Comparison of ENCODE assay signal across 10 cellular contexts in the genomic region with DNA sequence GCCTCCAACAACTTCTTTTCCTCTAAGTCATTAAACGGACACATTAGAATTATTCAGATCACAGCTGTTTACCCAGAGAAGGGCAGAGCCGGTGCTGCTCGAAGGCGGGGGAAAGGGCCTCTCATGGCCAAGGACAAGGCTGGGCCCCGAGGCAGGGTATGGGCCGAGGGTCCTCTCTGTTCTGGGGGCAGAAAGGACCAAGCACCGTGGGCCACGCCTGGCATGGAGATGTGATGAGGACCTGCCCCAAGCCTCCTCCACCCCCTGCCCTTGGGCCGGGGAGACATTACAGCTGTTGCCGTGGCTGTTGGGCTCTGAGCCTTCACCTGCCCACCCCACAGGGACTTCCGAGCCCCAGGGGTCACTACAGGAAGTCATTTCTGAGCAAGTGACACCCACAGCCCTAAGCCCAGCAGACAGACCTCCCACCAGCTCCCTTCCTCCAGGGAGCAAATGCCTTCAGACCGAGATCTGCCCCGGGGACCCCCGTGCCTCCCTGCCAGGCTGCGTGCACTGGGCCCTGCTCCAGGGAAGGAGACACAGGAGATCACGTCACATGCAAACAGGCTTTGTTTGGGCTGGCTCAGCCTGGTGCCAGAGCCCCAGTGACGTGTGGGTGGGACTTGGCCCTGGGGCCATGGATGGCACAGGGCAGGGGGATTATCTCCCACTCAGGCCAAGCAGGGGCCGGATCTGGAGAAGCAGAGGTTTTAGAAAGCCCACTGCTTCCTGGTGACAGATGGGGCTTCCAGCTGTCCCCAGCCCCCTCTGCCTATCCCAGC. TPM values are rescaled to one million over a fixed set of nuclear protein-coding genes. Genes with fewer than 3 reads are reported as not detected.
DNase-seq lines count a peak whose midpoint lies in the region; ATAC-seq and TF ChIP-seq lines count a peak whose summit lies in the region.
"Had no signal": no experiment of that assay in that cellular context is flagged by ENCODE, and none has a peak within 500 bp of the region (broad histone marks: within the 10 kb centered on the region; RNA-seq: fewer than 3 reads in every experiment).

No MANE protein-coding gene starts in this region.

- no peak overlapping the region for H3K27ac Mint-ChIP-seq in activated T-cell treated with anti-CD3 and anti-CD28 coated beads, Interleukin-2, amount 50 U/mL, for 24 hours

- H4K8ac ChIP-seq in mesenchymal stem cell (ENCODE audit: low read length), result no peak overlapping the region

- TF ChIP-seq CTCF in WERI-Rb-1 (IDR thresholded peaks at IDR 0.05; ENCODE audit: low read depth, low read length), result no peak

- H3K4me3 ChIP-seq in WERI-Rb-1 (ENCODE audit: low read depth, low read length) (peak overlapping the region; percentile 72), mesenchymal stem cell (ENCODE audit: insufficient read depth in 1 of 2, low read depth in 1 of 2, low read length in 2 of 2) (no peak overlapping the region)

- ATAC-seq in activated T-cell treated with anti-CD3 and anti-CD28 coated beads, Interleukin-2, amount 50 U/mL, for 4 hours, result no peak
- no peak for ATAC-seq in esophagus mucosa

- no peak overlapping the region for H2BK120ac ChIP-seq in mesenchymal stem cell (ENCODE audit: low read depth, low read length)

- peaks cover 8% of the 10 kb centered on the region for H3K4me1 Mint-ChIP-seq in activated T-cell treated with anti-CD3 and anti-CD28 coated beads, Interleukin-2, amount 50 U/mL, for 4 hours (ENCODE audit: low read depth)
- peaks cover 2% of the 10 kb centered on the region for H3K4me1 Mint-ChIP-seq in activated T-cell treated with anti-CD3 and anti-CD28 coated beads, Interleukin-2, amount 50 U/mL, for 24 hours (ENCODE audit: low read depth)

- peak overlapping the region; percentile 36 for H4K91ac ChIP-seq in mesenchymal stem cell (ENCODE audit: low read length)

- no peaks in the 10 kb centered on the region for H3K9me3 ChIP-seq in WERI-Rb-1 (ENCODE audit: severe bottlenecking)
- H3K9me3 ChIP-seq in mesenchymal stem cell (ENCODE audit: control insufficient read depth, low read length), result no peaks in the 10 kb centered on the region
- H3K9me3 ChIP-seq: heart left ventricle, neutrophil had no signal

- H3K27ac ChIP-seq in WERI-Rb-1 (peak overlapping the region; percentile 89), mesenchymal stem cell (ENCODE audit: low read length, poor library complexity, severe bottlenecking) (no peak overlapping the region), temporal lobe (ENCODE audit: low read depth, low read length) (peak overlapping the region; percentile 96)
- H3K27ac ChIP-seq: neutrophil had no signal

- 77% methylated on average over 18 of the region's 18 CpGs for WGBS in mesenchymal stem cell

- H2BK5ac ChIP-seq in mesenchymal stem cell (ENCODE audit: low read depth, low read length, poor library complexity, severe bottlenecking), result no peak overlapping the region

- no peak overlapping the region for H3K23ac ChIP-seq in mesenchymal stem cell (ENCODE audit: low read length in 2 of 2)

- no peak overlapping the region for H2AFZ ChIP-seq in mesenchymal stem cell (ENCODE audit: low read depth, low read length)

- H3K9ac ChIP-seq in mesenchymal stem cell (ENCODE audit: low read length), result no peak overlapping the region

- H3K9me3 Mint-ChIP-seq in activated T-cell treated with anti-CD3 and anti-CD28 coated beads, Interleukin-2, amount 50 U/mL, for 4 hours, result no peaks in the 10 kb centered on the region
- H3K9me3 Mint-ChIP-seq in activated T-cell treated with anti-CD3 and anti-CD28 coated beads, Interleukin-2, amount 50 U/mL, for 24 hours, result no peaks in the 10 kb centered on the region

- no peak overlapping the region for H2BK15ac ChIP-seq in mesenchymal stem cell (ENCODE audit: low read depth, poor library complexity, severe bottlenecking)

- H3K4me2 ChIP-seq in mesenchymal stem cell (ENCODE audit: low read length, poor library complexity, severe bottlenecking), result no peak overlapping the region

- no peak overlapping the region for H3K4ac ChIP-seq in mesenchymal stem cell (ENCODE audit: low read depth in 1 of 2, low read length in 2 of 2)

- H3K36me3 ChIP-seq in WERI-Rb-1 (peaks cover 7% of the 10 kb centered on the region), mesenchymal stem cell (ENCODE audit: control insufficient read depth in 1 of 2, insufficient read depth in 2 of 2, low read depth in 1 of 2, low read length in 2 of 2) (no peaks in the 10 kb centered on the region)
- H3K36me3 ChIP-seq: heart left ventricle, neutrophil had no signal

- peak overlapping the region; percentile 20 for H3K4me3 Mint-ChIP-seq in activated T-cell treated with anti-CD3 and anti-CD28 coated beads, Interleukin-2, amount 50 U/mL, for 4 hours
- H3K4me3 Mint-ChIP-seq in activated T-cell treated with anti-CD3 and anti-CD28 coated beads, Interleukin-2, amount 50 U/mL, for 24 hours, result no peak overlapping the region

- no peaks in the 10 kb centered on the region for H3K36me3 Mint-ChIP-seq in activated T-cell treated with anti-CD3 and anti-CD28 coated beads, Interleukin-2, amount 50 U/mL, for 4 hours (ENCODE audit: insufficient read depth)
- H3K36me3 Mint-ChIP-seq in activated T-cell treated with anti-CD3 and anti-CD28 coated beads, Interleukin-2, amount 50 U/mL, for 24 hours (ENCODE audit: low read depth), result no peaks in the 10 kb centered on the region

- no peak overlapping the region for H3K18ac ChIP-seq in mesenchymal stem cell (ENCODE audit: low read depth in 1 of 2, low read length in 2 of 2)

- DNase-seq in activated T-cell treated with anti-CD3 and anti-CD28 coated beads, Interleukin-2, amount 50 U/mL, for 4 hours, result no peak
- DNase-seq in activated T-cell treated with anti-CD3 and anti-CD28 coated beads, Interleukin-2, amount 50 U/mL, for 24 hours, result no peak
- DNase-seq in WERI-Rb-1, result peak; percentile 95
- DNase-seq in mesenchymal stem cell, result no peak
- no peak for DNase-seq in stimulated activated CD4-positive, alpha-beta T cell treated with anti-CD3 and anti-CD28 coated beads, Interleukin-2, amount 100 ng/mL, for 48 hours
- DNase-seq in mucosa of gallbladder (ENCODE audit: low spot score), result no peak

- H2AK5ac ChIP-seq in mesenchymal stem cell (ENCODE audit: low read length, severe bottlenecking), result no peak overlapping the region

- no peak overlapping the region for H3K14ac ChIP-seq in mesenchymal stem cell (ENCODE audit: low read length in 2 of 2)

- no peaks in the 10 kb centered on the region for H3K27me3 ChIP-seq in WERI-Rb-1 (ENCODE audit: insufficient read depth, low read depth, severe bottlenecking)
- H3K27me3 ChIP-seq in mesenchymal stem cell (ENCODE audit: control insufficient read depth in 1 of 2, insufficient read depth in 1 of 2, low read length in 2 of 2), result peaks cover 55 to 77% of the 10 kb centered on the region in 2 experiments

- peaks cover 32% of the 10 kb centered on the region for H3K27me3 Mint-ChIP-seq in activated T-cell treated with anti-CD3 and anti-CD28 coated beads, Interleukin-2, amount 50 U/mL, for 4 hours (ENCODE audit: low read depth)
- peaks cover 29% of the 10 kb centered on the region for H3K27me3 Mint-ChIP-seq in activated T-cell treated with anti-CD3 and anti-CD28 coated beads, Interleukin-2, amount 50 U/mL, for 24 hours

- H3K4me1 ChIP-seq in mesenchymal stem cell (ENCODE audit: control insufficient read depth, insufficient read depth, low read depth, low read length), result peaks cover 8% of the 10 kb centered on the region

- H2BK12ac ChIP-seq in mesenchymal stem cell (ENCODE audit: low read length in 2 of 2), result no peak overlapping the region

- no peaks in the 10 kb centered on the region for H3K79me1 ChIP-seq in mesenchymal stem cell (replicated peaks; ENCODE audit: low read length, poor library complexity, severe bottlenecking)

RNA-seq across cellular contexts. Expression of a gene that starts 0.7 kb away (rescaled TPM):
- total RNA-seq in activated T-cell treated with anti-CD3 and anti-CD28 coated beads, Interleukin-2, amount 50 U/mL, for 4 hours, result not detected
- polyA plus RNA-seq in mesenchymal stem cell (2013, experiment 1 of 2), result not detected
- polyA plus RNA-seq in mesenchymal stem cell (2013, experiment 2 of 2), result not detected
- total RNA-seq in temporal lobe, result not detected
- total RNA-seq in esophagus mucosa, result not detected
- total RNA-seq in mucosa of gallbladder, result not detected
- total RNA-seq: heart left ventricle had no signal
- polyA plus RNA-seq: heart left ventricle had no signal

RNA-seq across cellular contexts. Expression of a gene that starts 1.4 kb away (rescaled TPM):
- total RNA-seq in activated T-cell treated with anti-CD3 and anti-CD28 coated beads, Interleukin-2, amount 50 U/mL, for 4 hours, result 1 to 10 TPM in 1 of 3 donors, under 1 TPM in 2; 0.46 to 3.8 (median 0.87) TPM
- 0.29 TPM for polyA plus RNA-seq in mesenchymal stem cell (2013, experiment 1 of 2)
- polyA plus RNA-seq in mesenchymal stem cell (2013, experiment 2 of 2), result 0.40 TPM
- total RNA-seq in temporal lobe, result 7.9 TPM
- total RNA-seq in esophagus mucosa, result 0.56 TPM
- 14.2 TPM for total RNA-seq in mucosa of gallbladder

RNA-seq across cellular contexts. Expression of a gene that starts 58.1 kb away (rescaled TPM):
- 10 to 100 TPM; 12.3 to 12.8 (median 12.7) TPM for total RNA-seq in activated T-cell treated with anti-CD3 and anti-CD28 coated beads, Interleukin-2, amount 50 U/mL, for 4 hours
- polyA plus RNA-seq in mesenchymal stem cell (2013, experiment 1 of 2), result 4.5 TPM
- polyA plus RNA-seq in mesenchymal stem cell (2013, experiment 2 of 2), result 4.3 TPM
- total RNA-seq in temporal lobe (7.9 TPM), esophagus mucosa (2.7 TPM), mucosa of gallbladder (12.7 TPM)
